ENCODE assay signal across 1 cellular context in genomic region chr1:116433283-116434257, GRCh38.
TF ChIP-seq lines count a peak whose summit lies in the region.

No MANE protein-coding gene starts in this region.

TF ChIP-seq in WTC11, 78 proteins besides CTCF, POLR2A, EP300 and RAD21 (continued from another document):
- TF ChIP-seq FOXP4 (CRISPR knock-in tag; IDR thresholded peaks at IDR 0.05) = no peak
- no peak for TF ChIP-seq ERG (CRISPR knock-in tag; IDR thresholded peaks at IDR 0.05)
